In genomic region chr19:39432677-39433025, GRCh38 we compare ENCODE assay signal across 13 cellular contexts.
DNase-seq lines count a peak whose midpoint lies in the region; ATAC-seq lines count a peak whose summit lies in the region.
"Had no signal": no experiment of that assay in that cellular context is flagged by ENCODE, and none has a peak within 500 bp of the region (broad histone marks: within the 10 kb centered on the region; RNA-seq: fewer than 3 reads in every experiment).

No MANE protein-coding gene starts in this region.

- peaks cover 40% of the 10 kb centered on the region for H3K36me3 Mint-ChIP-seq in stimulated activated naive CD8-positive, alpha-beta T cell treated with anti-CD3 and anti-CD28 coated beads, Interleukin-15, Interleukin-2, amounts not matched to agents 100 ng/mL and 50 ng/mL, for 24 hours (ENCODE audit: low read depth)
- H3K36me3 Mint-ChIP-seq in dendritic cell treated with granulocyte-macrophage colony-stimulating factor and Interleukin-4, amounts not matched to agents 40 ng/mL and 50 ng/mL, for 4 days (ENCODE audit: low read depth), result peaks cover 40% of the 10 kb centered on the region

- no peaks in the 10 kb centered on the region for H3K9me3 Mint-ChIP-seq in stimulated activated naive CD8-positive, alpha-beta T cell treated with anti-CD3 and anti-CD28 coated beads, Interleukin-15, Interleukin-2, amounts not matched to agents 100 ng/mL and 50 ng/mL, for 24 hours
- H3K9me3 Mint-ChIP-seq in dendritic cell treated with granulocyte-macrophage colony-stimulating factor and Interleukin-4, amounts not matched to agents 40 ng/mL and 50 ng/mL, for 4 days, result no peaks in the 10 kb centered on the region

- DNase-seq in stimulated activated naive CD8-positive, alpha-beta T cell treated with anti-CD3 and anti-CD28 coated beads, Interleukin-15, Interleukin-2, amounts not matched to agents 100 U/mL and 50 U/mL, for 24 hours, result no peak
- DNase-seq in RKO (ENCODE audit: low spot score), result peak; percentile 20
- no peak for DNase-seq in EL
- DNase-seq in stimulated activated CD4-positive, alpha-beta T cell treated with anti-CD3 and anti-CD28 coated beads, Interleukin-15, amount 100 ng/mL, for 24 hours, result no peak
- DNase-seq: activated CD4-positive, CD25-positive, alpha-beta regulatory T cell; GDM1; kidney; stimulated activated CD4-positive, alpha-beta T cell treated with anti-CD3 and anti-CD28 coated beads, Interleukin-2, amount 100 ng/mL, for 48 hours had no signal

- H3K27me3 Mint-ChIP-seq in stimulated activated naive CD8-positive, alpha-beta T cell treated with anti-CD3 and anti-CD28 coated beads, Interleukin-15, Interleukin-2, amounts not matched to agents 100 ng/mL and 50 ng/mL, for 24 hours, result no peaks in the 10 kb centered on the region
- H3K27me3 Mint-ChIP-seq in dendritic cell treated with granulocyte-macrophage colony-stimulating factor and Interleukin-4, amounts not matched to agents 40 ng/mL and 50 ng/mL, for 4 days, result peaks cover 9% of the 10 kb centered on the region

- peak overlapping the region; percentile 100 for H3K27ac Mint-ChIP-seq in stimulated activated naive CD8-positive, alpha-beta T cell treated with anti-CD3 and anti-CD28 coated beads, Interleukin-15, Interleukin-2, amounts not matched to agents 100 ng/mL and 50 ng/mL, for 24 hours
- peak overlapping the region; percentile 95 for H3K27ac Mint-ChIP-seq in dendritic cell treated with granulocyte-macrophage colony-stimulating factor and Interleukin-4, amounts not matched to agents 40 ng/mL and 50 ng/mL, for 4 days

- intact Hi-C loops in dendritic cell treated with granulocyte-macrophage colony-stimulating factor and Interleukin-4, amounts not matched to agents 40 ng/mL and 50 ng/mL, for 4 days (cut with micrococcal nuclease), result no loop called here

- peak overlapping the region; percentile 99 for H3K4me3 Mint-ChIP-seq in stimulated activated naive CD8-positive, alpha-beta T cell treated with anti-CD3 and anti-CD28 coated beads, Interleukin-15, Interleukin-2, amounts not matched to agents 100 ng/mL and 50 ng/mL, for 24 hours
- H3K4me3 Mint-ChIP-seq in dendritic cell treated with granulocyte-macrophage colony-stimulating factor and Interleukin-4, amounts not matched to agents 40 ng/mL and 50 ng/mL, for 4 days, result no peak overlapping the region

- H3K4me1 Mint-ChIP-seq in stimulated activated naive CD8-positive, alpha-beta T cell treated with anti-CD3 and anti-CD28 coated beads, Interleukin-15, Interleukin-2, amounts not matched to agents 100 ng/mL and 50 ng/mL, for 24 hours (ENCODE audit: low read depth), result peaks cover 63% of the 10 kb centered on the region
- H3K4me1 Mint-ChIP-seq in dendritic cell treated with granulocyte-macrophage colony-stimulating factor and Interleukin-4, amounts not matched to agents 40 ng/mL and 50 ng/mL, for 4 days (ENCODE audit: low read depth), result peaks cover 50% of the 10 kb centered on the region

- ATAC-seq in stimulated activated naive CD8-positive, alpha-beta T cell treated with anti-CD3 and anti-CD28 coated beads, Interleukin-15, Interleukin-2, amounts not matched to agents 100 U/mL and 50 U/mL, for 24 hours, result no peak
- ATAC-seq in HG03439 (IDR thresholded peaks at IDR 0.05; ENCODE audit: unreplicated experiment), result no peak
- ATAC-seq in HG03159 (IDR thresholded peaks at IDR 0.05; ENCODE audit: unreplicated experiment), result no peak
- ATAC-seq: SK-N-SH treated with all-trans-retinoic acid at 6 μM for 48 hours had no signal
